ENCODE assay signal across 19 cellular contexts in genomic region chr3:112482675-112483074, GRCh38. TPM values are rescaled to one million over a fixed set of nuclear protein-coding genes. Genes with fewer than 3 reads are reported as not detected.
DNase-seq lines count a peak whose midpoint lies in the region; ATAC-seq and TF ChIP-seq lines count a peak whose summit lies in the region.
"Had no signal": no experiment of that assay in that cellular context is flagged by ENCODE, and none has a peak within 500 bp of the region (broad histone marks: within the 10 kb centered on the region; RNA-seq: fewer than 3 reads in every experiment).

No MANE protein-coding gene starts in this region.

- peak overlapping the region in 2 of 4 donors; percentile 46 to 55 for H3K4me3 Mint-ChIP-seq in IgD-negative memory B cell
- no peak overlapping the region for H3K4me3 Mint-ChIP-seq in activated naive CD8-positive, alpha-beta T cell treated with anti-CD3 and anti-CD28 coated beads for 36 hours

- in situ Hi-C loops in GM13976 (cut with MboI; ENCODE audit: low sequenced_read_pairs, unreplicated experiment) = no loop called here

- ATAC-seq in GM19395 (IDR thresholded peaks at IDR 0.05; ENCODE audit: unreplicated experiment) = peak; percentile 66
- no peak for ATAC-seq in HG03439 (IDR thresholded peaks at IDR 0.05; ENCODE audit: unreplicated experiment)

- no peaks in the 10 kb centered on the region for H3K27me3 Mint-ChIP-seq in IgD-negative memory B cell
- no peaks in the 10 kb centered on the region for H3K27me3 Mint-ChIP-seq in activated naive CD8-positive, alpha-beta T cell treated with anti-CD3 and anti-CD28 coated beads for 36 hours

- peaks cover 11% of the 10 kb centered on the region for H3K36me3 Mint-ChIP-seq in IgD-negative memory B cell
- H3K36me3 Mint-ChIP-seq in activated naive CD8-positive, alpha-beta T cell treated with anti-CD3 and anti-CD28 coated beads for 36 hours = peaks cover 78% of the 10 kb centered on the region

- DNase-seq in SIG-M5 treated with dmso at 0.1 percent for 504 hours (lab: John Stamatoyannopoulos, UW; ENCODE audit: unreplicated experiment) (peak; percentile 38), SIG-M5 (lab: John Stamatoyannopoulos, UW) (no peak), cortex of kidney (lab: John Stamatoyannopoulos, UW) (no peak), GM13976 (ENCODE audit: low spot score) (no peak)
- DNase-seq in activated naive CD8-positive, alpha-beta T cell treated with anti-CD3 and anti-CD28 coated beads for 36 hours = no peak
- DNase-seq: amniotic stem cell, COR-L47, erythroblast, GF-D8, head of caudate nucleus, kidney glomerular epithelial cell, NCI-H1436 treated with DMSO at 0.1 percent for 48 hours, NCI-H446, Peyer's patch, T-helper 9 cell had no signal

- TF ChIP-seq CTCF in GM13976 (IDR thresholded peaks at IDR 0.05; ENCODE audit: borderline replicate concordance, control extremely low read depth, extremely low read depth, insufficient read depth, missing control alignments) = no peak

- peaks cover 0 to 1% (median 0%) of the 10 kb centered on the region in 3 donors for H3K9me3 Mint-ChIP-seq in IgD-negative memory B cell
- H3K9me3 Mint-ChIP-seq in activated naive CD8-positive, alpha-beta T cell treated with anti-CD3 and anti-CD28 coated beads for 36 hours = no peaks in the 10 kb centered on the region

- peaks cover 48 to 62% (median 58%) of the 10 kb centered on the region in 3 donors for H3K4me1 Mint-ChIP-seq in IgD-negative memory B cell
- H3K4me1 Mint-ChIP-seq in activated naive CD8-positive, alpha-beta T cell treated with anti-CD3 and anti-CD28 coated beads for 36 hours = peaks cover 58% of the 10 kb centered on the region

- H3K27ac Mint-ChIP-seq in IgD-negative memory B cell = peak overlapping the region; percentile 65 to 84 (median 79)
- H3K27ac Mint-ChIP-seq in activated naive CD8-positive, alpha-beta T cell treated with anti-CD3 and anti-CD28 coated beads for 36 hours = peak overlapping the region; percentile 40

RNA-seq across cellular contexts. Expression of gene BTLA, which starts 16.6 kb away (rescaled TPM):
- polyA plus RNA-seq in IgD-negative memory B cell = 85.4 TPM
- total RNA-seq in activated naive CD8-positive, alpha-beta T cell treated with anti-CD3 and anti-CD28 coated beads for 36 hours = 10 to 100 TPM; 34.1 to 41.2 TPM
- total RNA-seq: smooth muscle cell had no signal
- polyA plus RNA-seq: smooth muscle cell had no signal
